8 cellular contexts compared by ENCODE assay signal in genomic region chr19:5403968-5404640, GRCh38. TPM values are rescaled to one million over a fixed set of nuclear protein-coding genes. Genes with fewer than 3 reads are reported as not detected.
DNase-seq lines count a peak whose midpoint lies in the region; ATAC-seq and TF ChIP-seq lines count a peak whose summit lies in the region.

No MANE protein-coding gene starts in this region.

- H3K27me3 Mint-ChIP-seq in T-cell: peaks cover 12 to 19% of the 10 kb centered on the region in 2 donors

- H3K4me1 Mint-ChIP-seq in T-cell: no peaks in the 10 kb centered on the region

- no peaks in the 10 kb centered on the region for H4K20me1 ChIP-seq in hepatocyte (ENCODE audit: insufficient read depth, poor library complexity, severe bottlenecking)

- H3K9me2 ChIP-seq in hepatocyte (replicated peaks; ENCODE audit: insufficient read depth): no peaks in the 10 kb centered on the region

- H3K4me2 ChIP-seq in hepatocyte: no peak overlapping the region

- H3K27ac Mint-ChIP-seq in T-cell: no peak overlapping the region

- H3K4me3 Mint-ChIP-seq in T-cell: no peak overlapping the region

- H3K27ac ChIP-seq in right atrium auricular region: no peak overlapping the region
- no peak overlapping the region for H3K27ac ChIP-seq in hepatocyte
- H3K27ac ChIP-seq in spleen: no peak overlapping the region
- H3K27ac ChIP-seq in WERI-Rb-1: no peak overlapping the region

- POLR2A ChIA-PET in T-cell (lab: Charles Lee): no interaction called here

- no peaks in the 10 kb centered on the region for H3K79me2 ChIP-seq in hepatocyte

- CTCF ChIA-PET in T-cell (lab: Charles Lee): no interaction called here

- ATAC-seq in Right ventricle myocardium inferior (peak; percentile 80), T-cell (replicated peaks in 1 of 4) (peak in 3 of 4 experiments; percentile 33 to 37 (median 34)), HG02642 (IDR thresholded peaks at IDR 0.05; ENCODE audit: poor library complexity, unreplicated experiment) (no peak)

- DNase-seq in Right ventricle myocardium inferior (ENCODE audit: missing footprints) (peak; percentile 79), right atrium auricular region (ENCODE audit: low spot score) (no peak), T-cell (peak in 31 of 34 experiments; percentile 5 to 57 (median 34)), amniotic epithelial cell (ENCODE audit: low read depth) (peak; percentile 83), hepatocyte (ENCODE audit: low spot score) (peak; percentile 94), spleen (peak; percentile 80), WERI-Rb-1 (no peak)

- H3K36me3 ChIP-seq in right atrium auricular region: no peaks in the 10 kb centered on the region
- no peaks in the 10 kb centered on the region for H3K36me3 ChIP-seq in hepatocyte (replicated peaks; ENCODE audit: insufficient read depth, low read depth)
- H3K36me3 ChIP-seq in spleen: no peaks in the 10 kb centered on the region
- H3K36me3 ChIP-seq in WERI-Rb-1: no peaks in the 10 kb centered on the region

- TF ChIP-seq CTCF in right atrium auricular region (IDR thresholded peaks at IDR 0.05) (no peak), hepatocyte (IDR thresholded peaks at IDR 0.05; ENCODE audit: poor library complexity) (no peak), spleen (IDR thresholded peaks at IDR 0.05 in 8 of 11, conservative IDR thresholded peaks at IDR 0.05 in 3 of 11) (no peak), WERI-Rb-1 (IDR thresholded peaks at IDR 0.05; ENCODE audit: low read depth, low read length) (no peak)

- no peak overlapping the region for H2AFZ ChIP-seq in hepatocyte

- intact Hi-C loops in Right ventricle myocardium inferior (cut with DNase I) (no loop called here), spleen (cut with DNase I; ENCODE audit: low total_unique reads) (no loop called here)

- H3K4me1 ChIP-seq in right atrium auricular region (no peaks in the 10 kb centered on the region), hepatocyte (ENCODE audit: insufficient read depth) (no peaks in the 10 kb centered on the region), spleen (no peaks in the 10 kb centered on the region)

- no peaks in the 10 kb centered on the region for H3K36me3 Mint-ChIP-seq in T-cell

- H3K9me3 ChIP-seq in right atrium auricular region (no peaks in the 10 kb centered on the region), hepatocyte (ENCODE audit: low read depth) (no peaks in the 10 kb centered on the region), spleen (peaks cover 0 to 24% (median 16%) of the 10 kb centered on the region in 8 donors), WERI-Rb-1 (ENCODE audit: severe bottlenecking) (peaks cover 13% of the 10 kb centered on the region)

- H3K27me3 ChIP-seq in right atrium auricular region (no peaks in the 10 kb centered on the region), hepatocyte (no peaks in the 10 kb centered on the region), spleen (replicated peaks in 1 of 7) (peaks cover 0 to 64% (median 0%) of the 10 kb centered on the region in 7 donors), WERI-Rb-1 (ENCODE audit: insufficient read depth, low read depth, severe bottlenecking) (no peaks in the 10 kb centered on the region)

- H3K9me3 Mint-ChIP-seq in T-cell: peaks cover 11 to 16% (median 13%) of the 10 kb centered on the region in 3 donors

- H3K4me3 ChIP-seq in right atrium auricular region (no peak overlapping the region), hepatocyte (no peak overlapping the region), spleen (no peak overlapping the region), WERI-Rb-1 (ENCODE audit: low read depth, low read length) (no peak overlapping the region)

- WGBS in hepatocyte (ENCODE audit: low lambda C conversion rate, missing lambda C conversion rate): 9% methylated on average over 12 of the region's 12 CpGs
- WGBS in spleen, 5 donors: 7 to 9% (median 8%) methylated on average over 12 of the region's 12 CpGs

- TF ChIP-seq POLR2A in spleen (IDR thresholded peaks at IDR 0.05): no peak

RNA-seq across cellular contexts. Expression of gene ZNRF4, which starts 51.1 kb away (rescaled TPM):
- not detected for total RNA-seq in Right ventricle myocardium inferior
- total RNA-seq in right atrium auricular region: not detected
- not detected for total RNA-seq in T-cell
- not detected in 2 replicates for total RNA-seq in hepatocyte
- not detected in 2 replicates for polyA plus RNA-seq in hepatocyte
- not detected for total RNA-seq in spleen
- not detected for polyA plus RNA-seq in spleen

Comparison
In these comparisons a context has a peak if more than half of its experiments do, and no peak if none do; other contexts are left out.
1. DNase-seq: peak in Right ventricle myocardium inferior (single experiment), T-cell (31 of 34), amniotic epithelial cell (single experiment), hepatocyte (single experiment) and spleen (single experiment); none in right atrium auricular region (single experiment) and WERI-Rb-1 (single experiment).